In genomic region chr14:75123991-75124390, GRCh38 we compare ENCODE assay signal across 8 cellular contexts. TPM values are rescaled to one million over a fixed set of nuclear protein-coding genes. Genes with fewer than 3 reads are reported as not detected.
DNase-seq lines count a peak whose midpoint lies in the region; ATAC-seq and TF ChIP-seq lines count a peak whose summit lies in the region.

No MANE protein-coding gene starts in this region.

- H4K20me1 ChIP-seq in MM.1S (ENCODE audit: insufficient read depth, low read length), result no peaks in the 10 kb centered on the region

- H3K79me2 ChIP-seq in MM.1S (ENCODE audit: low read length), result peaks cover 19% of the 10 kb centered on the region

- H2AFZ ChIP-seq in MM.1S (ENCODE audit: low read length), result no peak overlapping the region

- H3K27me3 ChIP-seq in right lobe of liver, result no peaks in the 10 kb centered on the region
- H3K27me3 ChIP-seq in MM.1S (replicated peaks; ENCODE audit: insufficient read depth, low read length), result no peaks in the 10 kb centered on the region

- 62% methylated on average over 7 of the region's 7 CpGs for WGBS in right lobe of liver (ENCODE audit: insufficient coverage, low coverage, low lambda C conversion rate, missing lambda C conversion rate)

- H3K36me3 ChIP-seq in right lobe of liver (peaks cover 0 to 17% (median 11%) of the 10 kb centered on the region in 4 donors), MM.1S (replicated peaks; ENCODE audit: insufficient read depth, low read length) (no peaks in the 10 kb centered on the region)

- H3K9ac ChIP-seq in MM.1S (ENCODE audit: low read length), result no peak overlapping the region

- no peak overlapping the region for H3K4me2 ChIP-seq in MM.1S (ENCODE audit: low read depth, low read length)

- no peak overlapping the region for H3K4me3 ChIP-seq in right lobe of liver
- H3K4me3 ChIP-seq in MM.1S (ENCODE audit: low read length), result no peak overlapping the region

- H3K4me1 ChIP-seq in right lobe of liver (peaks cover 0 to 13% (median 4%) of the 10 kb centered on the region in 4 donors), MM.1S (ENCODE audit: low read length) (0 out of 2 replicates have a peak, but pooled peaks cover 7% of the 10 kb centered on the region)

- ATAC-seq in right lobe of liver, result peak; percentile 9 to 53 (median 30)

- H3K27ac ChIP-seq in right lobe of liver (no peak overlapping the region), MM.1S (ENCODE audit: low read length) (no peak overlapping the region)

- intact Hi-C loops in right lobe of liver (cut with DNase I), result no loop called here

- no peaks in the 10 kb centered on the region for H3F3A ChIP-seq in MM.1S (ENCODE audit: insufficient read depth, low read length)

- no peaks in the 10 kb centered on the region for H3K9me2 ChIP-seq in MM.1S (replicated peaks; ENCODE audit: insufficient read depth, low read length)

- no peak for TF ChIP-seq CTCF in right lobe of liver (IDR thresholded peaks at IDR 0.05)
- TF ChIP-seq CTCF in MM.1S (IDR thresholded peaks at IDR 0.05; ENCODE audit: low read length), result no peak

- peak; percentile 46 for DNase-seq in AG08395 (ENCODE audit: low spot score)
- DNase-seq in LHCN-M2 (ENCODE audit: low read depth), result peak; percentile 77
- DNase-seq in activated effector memory CD4-positive, alpha-beta T cell treated with anti-CD3 and anti-CD28 coated beads, Interleukin-2, amount 50 U/mL, for 16 hours, result peak; percentile 69
- DNase-seq in right lobe of liver, result no peak
- DNase-seq in GM19238 (ENCODE audit: insufficient read length, low spot score), result no peak
- no peak for DNase-seq in NCI-H82 (lab: John Stamatoyannopoulos, UW)
- DNase-seq in MM.1S, result no peak
- no peak for DNase-seq in NCI-H774 (lab: John Stamatoyannopoulos, UW)

- TF ChIP-seq POLR2A in right lobe of liver (IDR thresholded peaks at IDR 0.05), result no peak

- H3K9me3 ChIP-seq in right lobe of liver (no peaks in the 10 kb centered on the region), MM.1S (replicated peaks; ENCODE audit: insufficient read depth, low read length) (no peaks in the 10 kb centered on the region)

RNA-seq across cellular contexts. Expression of gene NEK9, which starts 2.9 kb away (rescaled TPM):
- total RNA-seq in LHCN-M2 (2014; rRNA removed) (37.9 and 38.7 TPM in 2 replicates), right lobe of liver (10 to 100 TPM; 22.2 to 56.8 (median 39.6) TPM)
- polyA plus RNA-seq in LHCN-M2 (2012), result 38.0 TPM

RNA-seq across cellular contexts. Expression of gene TMED10, which starts 52.4 kb away (rescaled TPM):
- total RNA-seq in LHCN-M2 (2014; rRNA removed), result 313 and 322 TPM in 2 replicates
- 217 TPM for polyA plus RNA-seq in LHCN-M2 (2012)
- 100 to 1,000 TPM; 205 to 296 (median 279) TPM for total RNA-seq in right lobe of liver

RNA-seq across cellular contexts. Expression of gene ZC2HC1C, which starts 54.5 kb away (rescaled TPM):
- total RNA-seq in LHCN-M2 (2014; rRNA removed) (0.38 and 1.3 TPM in 2 replicates), right lobe of liver (1 to 10 TPM; 2.1 to 9.6 (median 3.1) TPM)
- 0.55 TPM for polyA plus RNA-seq in LHCN-M2 (2012)

Comparison
In these comparisons a context has a peak if more than half of its experiments do, and no peak if none do; other contexts are left out.
1. DNase-seq: peak in AG08395 (single experiment), LHCN-M2 (single experiment) and activated effector memory CD4-positive, alpha-beta T cell treated with anti-CD3 and anti-CD28 coated beads, Interleukin-2, amount 50 U/mL, for 16 hours (single experiment); none in right lobe of liver (0 of 3), GM19238 (single experiment), NCI-H82 (single experiment), MM.1S (single experiment) and NCI-H774 (single experiment).